11 cellular contexts compared by ENCODE assay signal in the genomic region with DNA sequence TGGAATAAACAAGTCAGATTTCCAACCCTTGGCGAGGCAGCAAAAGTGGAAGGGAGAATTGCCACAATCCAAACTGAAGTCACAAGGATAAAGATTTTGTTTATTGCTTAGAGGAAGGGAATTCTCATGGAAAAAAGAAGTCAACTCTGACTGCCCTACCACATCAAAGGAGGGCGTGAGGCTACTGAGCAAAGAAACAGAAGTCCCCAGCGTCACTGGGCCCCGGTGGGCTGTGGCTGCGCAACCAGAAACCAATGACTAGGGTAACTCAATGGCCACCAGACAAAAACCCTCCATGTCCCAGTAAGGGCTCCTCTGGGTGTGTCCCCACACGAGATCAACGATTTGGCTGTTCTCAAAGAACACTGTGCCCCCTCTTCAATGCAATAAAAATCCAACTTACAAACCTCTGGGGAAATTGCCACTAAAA.
DNase-seq lines count a peak whose midpoint lies in the region; ATAC-seq, FAIRE-seq and TF ChIP-seq lines count a peak whose summit lies in the region.
"Had no signal": no experiment of that assay in that cellular context is flagged by ENCODE, and none has a peak within 500 bp of the region (broad histone marks: within the 10 kb centered on the region; RNA-seq: fewer than 3 reads in every experiment).

No MANE protein-coding gene starts in this region.

- H3K4me1 ChIP-seq in ACC112 (ENCODE audit: control insufficient read depth, insufficient read depth, low read length, unreplicated experiment) (peaks cover 21% of the 10 kb centered on the region), pancreas (peaks cover 0 to 7% (median 6%) of the 10 kb centered on the region in 3 donors)

- ATAC-seq in left cardiac atrium (peak; percentile 24 to 63), pancreas (peak in 3 of 4 donors; percentile 38 to 61 (median 44))

- no peak overlapping the region for H2AFZ ChIP-seq in ACC112 (ENCODE audit: low read length, unreplicated experiment)

- no peaks in the 10 kb centered on the region for H3K27me3 ChIP-seq in ACC112 (ENCODE audit: insufficient read depth, low read length)
- no peaks in the 10 kb centered on the region for H3K27me3 ChIP-seq in pancreas

- WGBS in pancreas, 2 donors = 87 to 88% methylated on average over 7 of the region's 7 CpGs

- H3K79me2 ChIP-seq in ACC112 (ENCODE audit: control insufficient read depth, insufficient read depth, low read length, unreplicated experiment) = peaks cover 80% of the 10 kb centered on the region

- FAIRE-seq in pancreas (lab: Jason Lieb, UNC) = no peak
- FAIRE-seq: GM12892 had no signal

- intact Hi-C loops in left cardiac atrium (cut with DNase I) = no loop called here
- intact Hi-C loops in pancreas (cut with DNase I) = loop anchor here in 1 of 3 donors (10.0 kb wide), 1 partner anchor 69 kb away; no protein-coding TSS in a partner anchor

- peak overlapping the region; percentile 44; the same call in 1 of the 2 replicates for H3K27ac ChIP-seq in ACC112 (ENCODE audit: low read depth, low read length)
- H3K27ac ChIP-seq in RWPE1 = peak overlapping the region; percentile 66
- H3K27ac ChIP-seq in pancreas = peak overlapping the region in 1 of 4 donors; percentile 2

- H3K36me3 ChIP-seq in ACC112 (ENCODE audit: insufficient read depth, low read length) = no peaks in the 10 kb centered on the region
- no peaks in the 10 kb centered on the region for H3K36me3 ChIP-seq in pancreas

- peak overlapping the region; percentile 53; the same call in 1 of the 2 replicates for H3K4me3 ChIP-seq in ACC112 (ENCODE audit: low read depth, low read length)
- no peak overlapping the region for H3K4me3 ChIP-seq in pancreas

- H3K9me3 ChIP-seq in pancreas = no peaks in the 10 kb centered on the region

- POLR2A ChIA-PET in RWPE1 (lab: Yijun Ruan, JAX; ENCODE audit: low non-redundant PET) = no interaction called here

- no peak for TF ChIP-seq CTCF in RWPE1 (conservative IDR thresholded peaks at IDR 0.05; ENCODE audit: low read depth)
- TF ChIP-seq CTCF in pancreas (IDR thresholded peaks at IDR 0.05) = no peak

- DNase-seq in RWPE1 (ENCODE audit: low spot score) (no peak), left cardiac atrium (no peak), pancreas (no peak), NOMO-1 treated with dmso at 0.1 percent for 144 hours (lab: John Stamatoyannopoulos, UW; ENCODE audit: unreplicated experiment) (no peak), DMS114 treated with DMSO at 0.1 percent for 48 hours (lab: John Stamatoyannopoulos, UW; ENCODE audit: unreplicated experiment) (no peak), T-helper 1 cell (no peak), COLO668 (lab: John Stamatoyannopoulos, UW; ENCODE audit: unreplicated experiment) (no peak)
- DNase-seq: activated naive CD4-positive, alpha-beta T cell treated with anti-CD3 and anti-CD28 coated beads, Interleukin-2, amount 50 U/mL, for 16 hours; stimulated activated CD4-positive, alpha-beta T cell treated with anti-CD3 and anti-CD28 coated beads, Interleukin-4, amount 100 ng/mL, for 24 hours had no signal

- CTCF ChIA-PET in RWPE1 (lab: Yijun Ruan, JAX) = no interaction called here
